Comparison of ENCODE assay signal across 1 cellular context in genomic region chr20:18496740-18497592, GRCh38.
TF ChIP-seq lines count a peak whose summit lies in the region.

RBBP9 (minus strand) TSS chr20:18497225; CDS start chr20:18497167, 58 bp downstream.

TF ChIP-seq in SK-N-SH, 30 proteins besides CTCF, POLR2A, EP300 and RAD21 (continued from another document):
- TF ChIP-seq TAF1 (IDR thresholded peaks at IDR 0.05; ENCODE audit: borderline replicate concordance, low read depth, low read length) (peak; percentile 68), MAX (IDR thresholded peaks at IDR 0.05; ENCODE audit: low read depth) (peak; percentile 85), TEAD4 (IDR thresholded peaks at IDR 0.05; ENCODE audit: borderline replicate concordance, insufficient read depth) (no peak), CHD2 (IDR thresholded peaks at IDR 0.05; ENCODE audit: low read length, partially characterized antibody) (peak; percentile 72), MXI1 (IDR thresholded peaks at IDR 0.05; ENCODE audit: low read depth, low read length) (peak; percentile 84; the same call in 1 of the 2 replicates), FOSL2 (IDR thresholded peaks at IDR 0.05; ENCODE audit: borderline replicate concordance, low read depth) (no peak), NFIC (IDR thresholded peaks at IDR 0.05; ENCODE audit: borderline replicate concordance) (no peak), USF1 (IDR thresholded peaks at IDR 0.05; ENCODE audit: borderline replicate concordance, low read depth) (0 out of 2 replicates have a peak, but pooled peaks have one; percentile 34), SMC3 (IDR thresholded peaks at IDR 0.05; ENCODE audit: low read depth, low read length) (no peak), GATA2 (CRISPR knock-in tag; IDR thresholded peaks at IDR 0.05) (no peak), ELF1 (IDR thresholded peaks at IDR 0.05) (no peak), USF2 (IDR thresholded peaks at IDR 0.05; ENCODE audit: borderline replicate concordance, low read depth, low read length) (peak; percentile 54; the same call in 1 of the 2 replicates), NRF1 (IDR thresholded peaks at IDR 0.05; ENCODE audit: low read depth, low read length) (peak; percentile 68), ZBTB33 (IDR thresholded peaks at IDR 0.05; ENCODE audit: borderline replicate concordance, low read depth) (no peak), JUND (IDR thresholded peaks at IDR 0.05) (no peak), EZH2phosphoT487 (IDR thresholded peaks at IDR 0.05; ENCODE audit: borderline replicate concordance, low read depth) (no peak), TCF12 (IDR thresholded peaks at IDR 0.05) (no peak), YY1 (IDR thresholded peaks at IDR 0.05; ENCODE audit: low read depth) (peak; percentile 86), FOXM1 (IDR thresholded peaks at IDR 0.05; ENCODE audit: low read depth) (no peak), RCOR1 (IDR thresholded peaks at IDR 0.05; ENCODE audit: low read length) (0 out of 2 replicates have a peak, but pooled peaks have one; percentile 43), FOXJ3 (CRISPR knock-in tag; IDR thresholded peaks at IDR 0.05) (no peak), SIN3A (IDR thresholded peaks at IDR 0.05; ENCODE audit: borderline replicate concordance, low read depth, low read length) (peak; percentile 69; the same call in 1 of the 2 replicates), RXRA (IDR thresholded peaks at IDR 0.05; ENCODE audit: borderline replicate concordance, low read depth) (no peak), POLR2AphosphoS5 (IDR thresholded peaks at IDR 0.05; ENCODE audit: low read depth, low read length) (peak; percentile 77)
TF ChIP-seq in SK-N-SH: peak in this region for 12.
